ENCODE assay signal across 23 cellular contexts in the genomic region with DNA sequence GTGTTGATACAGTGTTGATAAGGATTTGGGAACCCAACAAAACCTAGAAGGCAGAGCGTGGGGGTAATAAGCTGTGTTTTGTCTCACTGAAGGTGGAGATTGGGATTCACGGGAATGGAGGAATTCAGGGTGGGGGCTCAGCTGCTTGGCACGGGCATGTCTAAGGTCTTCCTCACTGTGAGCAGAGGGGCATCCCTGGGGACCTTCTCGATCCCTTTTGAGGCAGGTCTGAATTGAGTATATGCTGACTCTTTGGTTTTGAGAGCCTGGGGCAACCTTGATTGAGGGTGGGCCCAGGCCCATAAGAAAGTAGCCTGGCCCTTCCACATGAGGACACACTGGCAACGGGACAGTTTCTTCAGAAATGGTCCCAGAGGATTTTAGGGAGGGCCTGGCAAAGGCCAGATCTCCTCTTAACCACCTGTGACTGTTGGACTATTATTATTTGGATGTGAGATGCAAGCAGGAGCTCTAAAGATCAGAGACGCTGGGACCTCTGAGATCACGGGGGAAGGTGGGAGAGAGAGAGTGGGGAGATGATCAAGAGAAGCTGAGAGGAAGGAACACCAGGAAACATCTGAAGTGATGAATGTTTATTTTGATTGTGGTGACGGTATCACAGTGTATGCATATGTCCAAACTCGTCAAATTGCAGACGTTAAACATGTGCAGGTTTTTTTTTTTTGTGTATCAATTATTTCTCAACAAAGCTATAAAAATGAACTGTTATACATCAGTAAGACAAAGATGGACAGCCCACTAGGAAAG. TPM values are rescaled to one million over a fixed set of nuclear protein-coding genes. Genes with fewer than 3 reads are reported as not detected.
DNase-seq lines count a peak whose midpoint lies in the region; ATAC-seq and TF ChIP-seq lines count a peak whose summit lies in the region.
"Had no signal": no experiment of that assay in that cellular context is flagged by ENCODE, and none has a peak within 500 bp of the region (broad histone marks: within the 10 kb centered on the region; RNA-seq: fewer than 3 reads in every experiment).

No MANE protein-coding gene starts in this region.

- H3K4me1 ChIP-seq in right atrium auricular region (peaks cover 0 to 26% of the 10 kb centered on the region in 2 donors), gastrocnemius medialis (peaks cover 0 to 32% of the 10 kb centered on the region in 2 donors)
- H3K4me1 ChIP-seq: body of pancreas, colonic mucosa, sigmoid colon had no signal

- H3K9me3 ChIP-seq in right atrium auricular region = no peaks in the 10 kb centered on the region
- H3K9me3 ChIP-seq in gastrocnemius medialis = no peaks in the 10 kb centered on the region
- H3K9me3 ChIP-seq: body of pancreas, colonic mucosa, sigmoid colon had no signal

- in situ Hi-C loops in gastrocnemius medialis (cut with MboI; ENCODE audit: low sequenced_read_pairs in 4 of 4) (no loop called here), G401 (cut with HindIII; ENCODE audit: low sequenced_read_pairs) (no loop called here)

- TF ChIP-seq CTCF in C4-2B (conservative IDR thresholded peaks at IDR 0.05) (no peak), right atrium auricular region (IDR thresholded peaks at IDR 0.05) (no peak), gastrocnemius medialis (IDR thresholded peaks at IDR 0.05 in 4 of 5, conservative IDR thresholded peaks at IDR 0.05 in 1 of 5) (no peak)

- H3K36me3 ChIP-seq in right atrium auricular region (no peaks in the 10 kb centered on the region), gastrocnemius medialis (no peaks in the 10 kb centered on the region)
- H3K36me3 ChIP-seq: colonic mucosa, sigmoid colon had no signal

- TF ChIP-seq POLR2A in gastrocnemius medialis (IDR thresholded peaks at IDR 0.05) = no peak

- DNase-seq in HuH-7 (ENCODE audit: low spot score) (peak; percentile 1), right atrium auricular region (ENCODE audit: low spot score) (peak; percentile 26), gastrocnemius medialis (no peak), G401 (ENCODE audit: low spot score) (no peak), GM19238 (ENCODE audit: insufficient read length, low spot score) (no peak), COLO668 (lab: John Stamatoyannopoulos, UW; ENCODE audit: unreplicated experiment) (no peak)
- DNase-seq: activated CD4-positive, alpha-beta T cell treated with anti-CD3 and anti-CD28 coated beads for 48 hours; activated naive CD8-positive, alpha-beta T cell treated with anti-CD3 and anti-CD28 coated beads, Interleukin-2, amount 50 U/mL, for 24 hours; AML-193; body of pancreas; colonic mucosa; COR-L47; NCI-H1048; NCI-H2029; NCI-H510A treated with DMSO at 0.1 percent for 48 hours; sigmoid colon had no signal

- no peak for ATAC-seq in gastrocnemius medialis
- ATAC-seq: activated CD8-positive, alpha-beta memory T cell treated with anti-CD3 and anti-CD28 coated beads, Interleukin-2, amount 10 ng/mL, durations not matched to agents 7 days and 5 days; activated naive CD8-positive, alpha-beta T cell treated with anti-CD3 and anti-CD28 coated beads, Interleukin-2, amount 50 U/mL, for 24 hours; HCT116; stimulated activated effector memory CD8-positive, alpha-beta T cell treated with anti-CD3 and anti-CD28 coated beads, Interleukin-12 subunit alpha, Interleukin-12 subunit beta, amount 100 ng/mL, for 72 hours had no signal

- no peak overlapping the region for H3K4me3 ChIP-seq in right atrium auricular region
- H3K4me3 ChIP-seq in gastrocnemius medialis = no peak overlapping the region
- H3K4me3 ChIP-seq: body of pancreas, colonic mucosa, hepatocyte, sigmoid colon had no signal

- H3K27ac ChIP-seq in C4-2B (peak overlapping the region; percentile 99), right atrium auricular region (peak overlapping the region; percentile 69 to 75), gastrocnemius medialis (peak overlapping the region; percentile 57 to 82 (median 78))
- H3K27ac ChIP-seq: body of pancreas, colonic mucosa, RWPE1 had no signal

- H3K27me3 ChIP-seq in right atrium auricular region (no peaks in the 10 kb centered on the region), gastrocnemius medialis (no peaks in the 10 kb centered on the region)
- H3K27me3 ChIP-seq: body of pancreas, colonic mucosa, hepatocyte had no signal

- intact Hi-C loops in gastrocnemius medialis (cut with DNase I; ENCODE audit: low total_unique reads) = no loop called here

RNA-seq across cellular contexts. Expression of a gene that starts 48.4 kb away (rescaled TPM):
- total RNA-seq in right atrium auricular region = 1 to 10 TPM in 1 of 2 donors, under 1 TPM in 1; 0.44 to 3.2 TPM
- not detected for total RNA-seq in gastrocnemius medialis
- not detected in 2 replicates for total RNA-seq in G401 (2014; rRNA removed; shearing (Covaris generic))
- total RNA-seq: activated CD8-positive, alpha-beta memory T cell treated with anti-CD3 and anti-CD28 coated beads, Interleukin-2, amount 10 ng/mL, durations not matched to agents 7 days and 5 days; hepatocyte; LHCN-M2 had no signal

RNA-seq across cellular contexts. Expression of a gene that starts 58.1 kb away (rescaled TPM):
- total RNA-seq in right atrium auricular region (10 to 100 TPM; 26.8 to 36.9 TPM), gastrocnemius medialis (10 to 100 TPM; 23.3 to 49.4 (median 37.3) TPM)
- 54.7 and 72.2 TPM in 2 replicates for total RNA-seq in G401 (2014; rRNA removed; shearing (Covaris generic))

Comparison
In these comparisons a context has a peak if more than half of its experiments do, and no peak if none do; other contexts are left out.
1. DNase-seq: peak in HuH-7 (single experiment) and right atrium auricular region (single experiment); none in gastrocnemius medialis (0 of 2), G401 (single experiment), GM19238 (single experiment) and COLO668 (single experiment).
2. Peak in every context shown above with its lines, with median percentiles within 50 percentile points of each other: H3K27ac ChIP-seq.